ENCODE assay signal across 21 cellular contexts in genomic region chr9:106432631-106433030, GRCh38.
"Had no signal": no experiment of that assay in that cellular context is flagged by ENCODE, and none has a peak within 500 bp of the region (broad histone marks: within the 10 kb centered on the region; RNA-seq: fewer than 3 reads in every experiment).

No MANE protein-coding gene starts in this region.

- DNase-seq: activated CD4-positive, alpha-beta T cell treated with anti-CD3 and anti-CD28 coated beads for 36 hours; activated CD4-positive, alpha-beta T cell treated with anti-CD3 and anti-CD28 coated beads, Interleukin-2, amount 50 U/mL, for 4 hours; activated effector memory CD4-positive, alpha-beta T cell treated with Interleukin-2 at 50 U/mL for 16 hours; activated naive CD4-positive, alpha-beta T cell treated with anti-CD3 and anti-CD28 coated beads for 36 hours; activated naive CD8-positive, alpha-beta T cell treated with anti-CD3 and anti-CD28 coated beads, Interleukin-2, amount 10 ng/mL, durations not matched to agents 7 days and 5 days; activated T-cell treated with anti-CD3 and anti-CD28 coated beads, Interleukin-2, amount 50 U/mL, for 72 hours; amniotic stem cell; cortex of kidney; glutamatergic neuron; immature natural killer cell; left ventricle myocardium inferior; natural killer cell; stimulated activated CD4-positive, alpha-beta T cell treated with anti-CD3 and anti-CD28 coated beads, Interleukin-2, amount 100 ng/mL, for 48 hours; stimulated activated CD8-positive, alpha-beta memory T cell treated with anti-CD3 and anti-CD28 coated beads, Interleukin-4, amount 100 ng/mL, for 48 hours; stimulated activated naive B cell treated with anti-CD40 and anti-IgM and Interleukin-4, amounts not matched to agents 10 μg/mL and 1 μg/mL and 100 μg/mL, for 72 hours; T1000; trophoblast cell; uterus had no signal

- H3K36me3 ChIP-seq: cardiac muscle cell, left ventricle myocardium inferior, uterus had no signal

- H3K9me3 ChIP-seq: left ventricle myocardium inferior, uterus had no signal

- ATAC-seq: activated CD4-positive, alpha-beta T cell treated with anti-CD3 and anti-CD28 coated beads for 36 hours; activated T-cell treated with anti-CD3 and anti-CD28 coated beads, Interleukin-2, amount 50 U/mL, for 72 hours; natural killer cell; stimulated activated naive B cell treated with anti-CD40 and anti-IgM and Interleukin-4, amounts not matched to agents 10 μg/mL and 1 μg/mL and 100 μg/mL, for 72 hours; WTC11 had no signal

- H3K27me3 ChIP-seq: cardiac muscle cell, hepatocyte, uterus had no signal

- H3K4me2 ChIP-seq: hepatocyte had no signal

- H2AFZ ChIP-seq: hepatocyte had no signal

- H3K27ac ChIP-seq: cardiac muscle cell, hepatocyte, left ventricle myocardium inferior, uterus had no signal

- H3K4me3 ChIP-seq: cardiac muscle cell, hepatocyte, left ventricle myocardium inferior, uterus had no signal

- H3K4me1 ChIP-seq: left ventricle myocardium inferior, uterus had no signal

- H3K79me2 ChIP-seq: hepatocyte had no signal
